Comparison of ENCODE assay signal across 1 cellular context in the genomic region with DNA sequence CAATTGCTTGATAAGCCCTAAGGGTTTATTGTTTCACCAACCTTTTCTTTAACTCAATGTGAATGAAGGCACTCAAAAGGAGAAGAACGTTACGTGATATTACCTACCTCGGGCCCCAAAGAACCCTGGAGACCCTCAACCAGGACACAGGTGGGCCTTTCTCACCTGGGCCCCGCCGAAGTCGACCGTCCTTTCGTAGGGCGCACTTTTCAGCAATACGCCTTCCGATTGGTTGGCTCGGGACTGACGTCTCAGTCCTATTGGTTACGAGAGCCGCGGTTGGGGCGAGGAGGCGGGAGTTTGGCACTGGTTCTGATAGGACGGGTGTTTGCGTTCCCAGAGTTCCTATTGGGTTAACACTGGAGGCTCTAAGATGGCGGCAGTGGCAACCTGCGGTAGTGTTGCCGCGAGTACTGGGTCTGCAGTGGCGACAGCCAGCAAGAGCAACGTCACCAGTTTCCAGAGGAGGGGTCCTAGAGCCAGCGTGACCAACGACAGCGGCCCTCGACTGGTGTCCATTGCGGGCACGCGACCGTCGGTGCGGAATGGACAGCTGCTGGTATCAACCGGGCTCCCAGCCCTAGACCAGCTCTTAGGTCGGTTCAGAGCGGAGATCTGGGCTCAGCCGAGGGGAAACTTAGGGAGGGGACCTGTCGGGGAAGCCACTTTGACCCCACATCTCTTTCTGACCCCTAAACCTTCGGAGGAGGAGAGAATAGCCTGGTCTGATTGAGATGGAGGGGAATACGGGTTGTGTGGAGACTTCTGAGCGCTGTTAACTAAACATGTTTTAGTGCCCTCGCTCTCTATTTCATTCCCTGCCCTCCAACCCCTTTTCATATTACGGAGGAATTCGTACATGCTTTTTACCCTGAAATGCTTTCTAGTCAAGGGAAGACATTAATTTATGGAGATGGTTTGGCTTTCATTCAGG.
TF ChIP-seq lines count a peak whose summit lies in the region.

A gene with protein sequence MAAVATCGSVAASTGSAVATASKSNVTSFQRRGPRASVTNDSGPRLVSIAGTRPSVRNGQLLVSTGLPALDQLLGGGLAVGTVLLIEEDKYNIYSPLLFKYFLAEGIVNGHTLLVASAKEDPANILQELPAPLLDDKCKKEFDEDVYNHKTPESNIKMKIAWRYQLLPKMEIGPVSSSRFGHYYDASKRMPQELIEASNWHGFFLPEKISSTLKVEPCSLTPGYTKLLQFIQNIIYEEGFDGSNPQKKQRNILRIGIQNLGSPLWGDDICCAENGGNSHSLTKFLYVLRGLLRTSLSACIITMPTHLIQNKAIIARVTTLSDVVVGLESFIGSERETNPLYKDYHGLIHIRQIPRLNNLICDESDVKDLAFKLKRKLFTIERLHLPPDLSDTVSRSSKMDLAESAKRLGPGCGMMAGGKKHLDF (plus strand): TSS at position 356 of the 934 bp plus-strand sequence. CDS start 18 bp downstream, at position 374.
A gene with protein sequence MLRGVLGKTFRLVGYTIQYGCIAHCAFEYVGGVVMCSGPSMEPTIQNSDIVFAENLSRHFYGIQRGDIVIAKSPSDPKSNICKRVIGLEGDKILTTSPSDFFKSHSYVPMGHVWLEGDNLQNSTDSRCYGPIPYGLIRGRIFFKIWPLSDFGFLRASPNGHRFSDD (minus strand): TSS at position 211 of the 934 bp plus-strand sequence. CDS start 46,346 bp downstream, outside the sequence.

TF ChIP-seq in GM23338, 12 proteins besides CTCF, POLR2A, EP300 and RAD21 (continued from another document):
- TF ChIP-seq, protein P1, sequence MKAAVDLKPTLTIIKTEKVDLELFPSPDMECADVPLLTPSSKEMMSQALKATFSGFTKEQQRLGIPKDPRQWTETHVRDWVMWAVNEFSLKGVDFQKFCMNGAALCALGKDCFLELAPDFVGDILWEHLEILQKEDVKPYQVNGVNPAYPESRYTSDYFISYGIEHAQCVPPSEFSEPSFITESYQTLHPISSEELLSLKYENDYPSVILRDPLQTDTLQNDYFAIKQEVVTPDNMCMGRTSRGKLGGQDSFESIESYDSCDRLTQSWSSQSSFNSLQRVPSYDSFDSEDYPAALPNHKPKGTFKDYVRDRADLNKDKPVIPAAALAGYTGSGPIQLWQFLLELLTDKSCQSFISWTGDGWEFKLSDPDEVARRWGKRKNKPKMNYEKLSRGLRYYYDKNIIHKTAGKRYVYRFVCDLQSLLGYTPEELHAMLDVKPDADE (IDR thresholded peaks at IDR 0.05): peak; percentile 58; the same call in 1 of the 2 replicates
- TF ChIP-seq JUNB (IDR thresholded peaks at IDR 0.05; ENCODE audit: unreplicated experiment) (no peak), CREB1 (CRISPR knock-in tag; IDR thresholded peaks at IDR 0.05; ENCODE audit: low read depth) (peak; percentile 81), POLR2AphosphoS5 (IDR thresholded peaks at IDR 0.05; ENCODE audit: low read depth) (peak; percentile 82), EZH2phosphoT487 (IDR thresholded peaks at IDR 0.05; ENCODE audit: unreplicated experiment) (no peak), ZNF331 (CRISPR knock-in tag; IDR thresholded peaks at IDR 0.05; ENCODE audit: low read depth) (no peak), STAT1 (IDR thresholded peaks at IDR 0.05; ENCODE audit: unreplicated experiment) (no peak)
- TF ChIP-seq, protein P2, sequence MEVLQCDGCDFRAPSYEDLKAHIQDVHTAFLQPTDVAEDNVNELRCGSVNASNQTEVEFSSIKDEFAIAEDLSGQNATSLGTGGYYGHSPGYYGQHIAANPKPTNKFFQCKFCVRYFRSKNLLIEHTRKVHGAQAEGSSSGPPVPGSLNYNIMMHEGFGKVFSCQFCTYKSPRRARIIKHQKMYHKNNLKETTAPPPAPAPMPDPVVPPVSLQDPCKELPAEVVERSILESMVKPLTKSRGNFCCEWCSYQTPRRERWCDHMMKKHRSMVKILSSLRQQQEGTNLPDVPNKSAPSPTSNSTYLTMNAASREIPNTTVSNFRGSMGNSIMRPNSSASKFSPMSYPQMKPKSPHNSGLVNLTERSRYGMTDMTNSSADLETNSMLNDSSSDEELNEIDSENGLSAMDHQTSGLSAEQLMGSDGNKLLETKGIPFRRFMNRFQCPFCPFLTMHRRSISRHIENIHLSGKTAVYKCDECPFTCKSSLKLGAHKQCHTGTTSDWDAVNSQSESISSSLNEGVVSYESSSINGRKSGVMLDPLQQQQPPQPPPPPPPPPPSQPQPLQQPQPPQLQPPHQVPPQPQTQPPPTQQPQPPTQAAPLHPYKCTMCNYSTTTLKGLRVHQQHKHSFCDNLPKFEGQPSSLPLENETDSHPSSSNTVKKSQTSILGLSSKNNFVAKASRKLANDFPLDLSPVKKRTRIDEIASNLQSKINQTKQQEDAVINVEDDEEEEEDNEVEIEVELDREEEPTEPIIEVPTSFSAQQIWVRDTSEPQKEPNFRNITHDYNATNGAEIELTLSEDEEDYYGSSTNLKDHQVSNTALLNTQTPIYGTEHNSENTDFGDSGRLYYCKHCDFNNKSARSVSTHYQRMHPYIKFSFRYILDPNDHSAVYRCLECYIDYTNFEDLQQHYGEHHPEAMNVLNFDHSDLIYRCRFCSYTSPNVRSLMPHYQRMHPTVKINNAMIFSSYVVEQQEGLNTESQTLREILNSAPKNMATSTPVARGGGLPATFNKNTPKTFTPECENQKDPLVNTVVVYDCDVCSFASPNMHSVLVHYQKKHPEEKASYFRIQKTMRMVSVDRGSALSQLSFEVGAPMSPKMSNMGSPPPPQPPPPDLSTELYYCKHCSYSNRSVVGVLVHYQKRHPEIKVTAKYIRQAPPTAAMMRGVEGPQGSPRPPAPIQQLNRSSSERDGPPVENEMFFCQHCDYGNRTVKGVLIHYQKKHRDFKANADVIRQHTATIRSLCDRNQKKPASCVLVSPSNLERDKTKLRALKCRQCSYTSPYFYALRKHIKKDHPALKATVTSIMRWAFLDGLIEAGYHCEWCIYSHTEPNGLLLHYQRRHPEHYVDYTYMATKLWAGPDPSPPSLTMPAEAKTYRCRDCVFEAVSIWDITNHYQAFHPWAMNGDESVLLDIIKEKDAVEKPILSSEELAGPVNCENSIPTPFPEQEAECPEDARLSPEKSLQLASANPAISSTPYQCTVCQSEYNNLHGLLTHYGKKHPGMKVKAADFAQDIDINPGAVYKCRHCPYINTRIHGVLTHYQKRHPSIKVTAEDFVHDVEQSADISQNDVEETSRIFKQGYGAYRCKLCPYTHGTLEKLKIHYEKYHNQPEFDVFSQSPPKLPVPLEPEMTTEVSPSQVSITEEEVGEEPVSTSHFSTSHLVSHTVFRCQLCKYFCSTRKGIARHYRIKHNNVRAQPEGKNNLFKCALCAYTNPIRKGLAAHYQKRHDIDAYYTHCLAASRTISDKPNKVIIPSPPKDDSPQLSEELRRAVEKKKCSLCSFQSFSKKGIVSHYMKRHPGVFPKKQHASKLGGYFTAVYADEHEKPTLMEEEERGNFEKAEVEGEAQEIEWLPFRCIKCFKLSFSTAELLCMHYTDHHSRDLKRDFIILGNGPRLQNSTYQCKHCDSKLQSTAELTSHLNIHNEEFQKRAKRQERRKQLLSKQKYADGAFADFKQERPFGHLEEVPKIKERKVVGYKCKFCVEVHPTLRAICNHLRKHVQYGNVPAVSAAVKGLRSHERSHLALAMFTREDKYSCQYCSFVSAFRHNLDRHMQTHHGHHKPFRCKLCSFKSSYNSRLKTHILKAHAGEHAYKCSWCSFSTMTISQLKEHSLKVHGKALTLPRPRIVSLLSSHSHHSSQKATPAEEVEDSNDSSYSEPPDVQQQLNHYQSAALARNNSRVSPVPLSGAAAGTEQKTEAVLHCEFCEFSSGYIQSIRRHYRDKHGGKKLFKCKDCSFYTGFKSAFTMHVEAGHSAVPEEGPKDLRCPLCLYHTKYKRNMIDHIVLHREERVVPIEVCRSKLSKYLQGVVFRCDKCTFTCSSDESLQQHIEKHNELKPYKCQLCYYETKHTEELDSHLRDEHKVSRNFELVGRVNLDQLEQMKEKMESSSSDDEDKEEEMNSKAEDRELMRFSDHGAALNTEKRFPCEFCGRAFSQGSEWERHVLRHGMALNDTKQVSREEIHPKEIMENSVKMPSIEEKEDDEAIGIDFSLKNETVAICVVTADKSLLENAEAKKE (CRISPR knock-in tag; IDR thresholded peaks at IDR 0.05): no peak
